17 cellular contexts compared by ENCODE assay signal in genomic region chr1:58204284-58204683, GRCh38.
DNase-seq lines count a peak whose midpoint lies in the region; ATAC-seq and TF ChIP-seq lines count a peak whose summit lies in the region.
"Had no signal": no experiment of that assay in that cellular context is flagged by ENCODE, and none has a peak within 500 bp of the region (broad histone marks: within the 10 kb centered on the region; RNA-seq: fewer than 3 reads in every experiment).

No MANE protein-coding gene starts in this region.

- ATAC-seq in GM18867 (IDR thresholded peaks at IDR 0.05; ENCODE audit: unreplicated experiment) (no peak), HG02588 (IDR thresholded peaks at IDR 0.05; ENCODE audit: unreplicated experiment) (no peak)
- ATAC-seq: esophagus mucosa; natural killer cell treated with Interleukin-12 subunit alpha and Interleukin-12 subunit beta and Interleukin-15 and Interleukin-18, amount 100 ng/mL, for 72 hours had no signal

- H3K4me1 ChIP-seq in A673 (ENCODE audit: insufficient read depth, low read length, poor library complexity, severe bottlenecking) (no peaks in the 10 kb centered on the region), HAP-1 (no peaks in the 10 kb centered on the region)
- H3K4me1 ChIP-seq: transverse colon had no signal

- no peak overlapping the region for H3K27ac ChIP-seq in A673 (ENCODE audit: low read depth, low read length, poor library complexity, severe bottlenecking)
- H3K27ac ChIP-seq: transverse colon had no signal

- CTCF ChIA-PET in A673 (lab: Charles Lee) = no interaction called here

- no peaks in the 10 kb centered on the region for H3K27me3 ChIP-seq in A673 (replicated peaks; ENCODE audit: insufficient read depth, low read depth, low read length, poor library complexity)
- no peaks in the 10 kb centered on the region for H3K27me3 ChIP-seq in HAP-1 (ENCODE audit: low read depth)
- H3K27me3 ChIP-seq: transverse colon had no signal

- TF ChIP-seq CTCF in A673 (conservative IDR thresholded peaks at IDR 0.05; ENCODE audit: low read depth, low read length) (peak; percentile 53), GM12873 (IDR thresholded peaks at IDR 0.05; ENCODE audit: insufficient read depth, low read depth, low read length, missing control alignments) (peak; percentile 44), epithelial cell of proximal tubule (conservative IDR thresholded peaks at IDR 0.05; ENCODE audit: low read depth, low read length) (peak; percentile 42)

- BruUV-seq in A673 (replicated peaks; lab: Mats Ljungman, UMichigan) = no TSS peak

- H3K36me3 ChIP-seq in A673 (ENCODE audit: insufficient read depth, low read length, poor library complexity, severe bottlenecking) (no peaks in the 10 kb centered on the region), HAP-1 (replicated peaks) (no peaks in the 10 kb centered on the region)
- H3K36me3 ChIP-seq: transverse colon had no signal

- H3K9me3 ChIP-seq in A673 (ENCODE audit: low read depth, low read length, poor library complexity, severe bottlenecking) (no peaks in the 10 kb centered on the region), HAP-1 (no peaks in the 10 kb centered on the region)
- H3K9me3 ChIP-seq: transverse colon had no signal

- no peak overlapping the region for H3K4me3 ChIP-seq in A673 (ENCODE audit: low read depth, low read length, poor library complexity, severe bottlenecking)
- H3K4me3 ChIP-seq in epithelial cell of proximal tubule (ENCODE audit: low read depth, low read length) = no peak overlapping the region
- H3K4me3 ChIP-seq in HAP-1 = no peak overlapping the region
- H3K4me3 ChIP-seq: smooth muscle cell, transverse colon had no signal

- intact Hi-C loops in A673 (cut with micrococcal nuclease; ENCODE audit: unreplicated experiment) = no loop called here

- peak; percentile 43 for DNase-seq in A673 (ENCODE audit: low spot score)
- DNase-seq in NCI-H82 treated with DMSO at 0.1 percent for 48 hours (lab: John Stamatoyannopoulos, UW; ENCODE audit: unreplicated experiment) = peak; percentile 47
- DNase-seq in epithelial cell of proximal tubule (ENCODE audit: low read depth) = no peak
- DNase-seq in putamen (ENCODE audit: low spot score) = no peak
- no peak for DNase-seq in HAP-1 (ENCODE audit: low spot score in 2 of 2)
- DNase-seq: activated CD4-positive, alpha-beta T cell treated with anti-CD3 and anti-CD28 coated beads, Interleukin-2, amount 10 ng/mL, durations not matched to agents 7 days and 5 days; activated effector memory CD4-positive, alpha-beta T cell treated with anti-CD3 and anti-CD28 coated beads, Interleukin-2, amount 50 U/mL, for 16 hours; Kasumi-1; kidney glomerular epithelial cell; NCI-H510A treated with DMSO at 0.1 percent for 48 hours; transverse colon had no signal

- POLR2A ChIA-PET in A673 (lab: Charles Lee; ENCODE audit: low non-redundant PET) = no interaction called here

- in situ Hi-C loops in HAP-1 (cut with MboI; ENCODE audit: low sequenced_read_pairs) = no loop called here

Comparison
In these comparisons a context has a peak if more than half of its experiments do, and no peak if none do; other contexts are left out.
1. DNase-seq: peak in A673 (single experiment) and NCI-H82 treated with DMSO at 0.1 percent for 48 hours (single experiment); none in epithelial cell of proximal tubule (single experiment), putamen (single experiment) and HAP-1 (0 of 2).
2. Peak in every context shown above with its lines, with median percentiles within 50 percentile points of each other: CTCF ChIP-seq.